In genomic region chr1:21541330-21541729, GRCh38 we compare ENCODE assay signal across 22 cellular contexts. TPM values are rescaled to one million over a fixed set of nuclear protein-coding genes. Genes with fewer than 3 reads are reported as not detected.
"Had no signal": no experiment of that assay in that cellular context is flagged by ENCODE, and none has a peak within 500 bp of the region (broad histone marks: within the 10 kb centered on the region; RNA-seq: fewer than 3 reads in every experiment).

No MANE protein-coding gene starts in this region.

- H3K27me3 ChIP-seq: ascending aorta, colonic mucosa, dorsolateral prefrontal cortex, tibial nerve had no signal

- ATAC-seq: activated naive CD8-positive, alpha-beta T cell treated with anti-CD3 and anti-CD28 coated beads, Interleukin-2, amount 50 U/mL, for 24 hours; activated T-cell treated with anti-CD3 and anti-CD28 coated beads, Interleukin-2, amount 50 U/mL, for 72 hours; effector memory CD8-positive, alpha-beta T cell; esophagus mucosa; stimulated activated effector memory CD8-positive, alpha-beta T cell treated with anti-CD3 and anti-CD28 coated beads, Interleukin-12 subunit alpha, Interleukin-12 subunit beta, amount 100 ng/mL, for 72 hours; stimulated activated naive CD8-positive, alpha-beta T cell treated with anti-CD3 and anti-CD28 coated beads, Interleukin-15, amount 100 ng/mL, for 72 hours; T-helper 17 cell had no signal

- H3K9me3 ChIP-seq: ascending aorta, colonic mucosa, tibial nerve had no signal

- DNase-seq: activated CD4-positive, alpha-beta memory T cell treated with anti-CD3 and anti-CD28 coated beads, Interleukin-2, amount 10 ng/mL, durations not matched to agents 7 days and 5 days; activated CD4-positive, alpha-beta T cell treated with anti-CD3 and anti-CD28 coated beads, Interleukin-2, amount 10 ng/mL, durations not matched to agents 24 days and 14 days; activated effector memory CD4-positive, alpha-beta T cell treated with Interleukin-2 at 50 U/mL for 16 hours; activated naive CD4-positive, alpha-beta T cell treated with anti-CD3 and anti-CD28 coated beads, Interleukin-2, amount 10 ng/mL, durations not matched to agents 7 days and 5 days; activated naive CD8-positive, alpha-beta T cell treated with anti-CD3 and anti-CD28 coated beads, Interleukin-2, amount 50 U/mL, for 24 hours; activated T-cell treated with anti-CD3 and anti-CD28 coated beads, Interleukin-2, amount 50 U/mL, for 72 hours; colonic mucosa; dorsolateral prefrontal cortex; effector memory CD8-positive, alpha-beta T cell; foreskin melanocyte; hippocampal formation; naive B cell; retina; stimulated activated CD4-positive, alpha-beta T cell treated with anti-CD3 and anti-CD28 coated beads, Interleukin-12 subunit alpha, Interleukin-12 subunit beta, amount 100 ng/mL, for 4 hours; stimulated activated CD4-positive, alpha-beta T cell treated with anti-CD3 and anti-CD28 coated beads, Interleukin-1b, Interleukin-23, amount 100 ng/mL, for 48 hours; stimulated activated naive CD8-positive, alpha-beta T cell treated with anti-CD3 and anti-CD28 coated beads, Interleukin-15, amount 100 ng/mL, for 72 hours; SW 1271; T-helper 17 cell had no signal

- H3K4me3 ChIP-seq: ascending aorta, colonic mucosa, dorsolateral prefrontal cortex, tibial nerve had no signal

- H3K4me1 ChIP-seq: ascending aorta, colonic mucosa had no signal

- H3K27ac ChIP-seq: ascending aorta, colonic mucosa, dorsolateral prefrontal cortex had no signal

- H3K36me3 ChIP-seq: ascending aorta, colonic mucosa, tibial nerve had no signal

RNA-seq across cellular contexts. Expression of gene ALPL, which starts 32.1 kb away (rescaled TPM):
- total RNA-seq: activated CD4-positive, alpha-beta memory T cell treated with anti-CD3 and anti-CD28 coated beads, Interleukin-2, amount 10 ng/mL, durations not matched to agents 7 days and 5 days; activated CD4-positive, alpha-beta T cell treated with anti-CD3 and anti-CD28 coated beads, Interleukin-2, amount 10 ng/mL, durations not matched to agents 24 days and 14 days; T-helper 17 cell had no signal
